In genomic region chr2:87360927-87361326, GRCh38 we compare ENCODE assay signal across 4 cellular contexts.
DNase-seq lines count a peak whose midpoint lies in the region; ATAC-seq, FAIRE-seq and TF ChIP-seq lines count a peak whose summit lies in the region.
"Not testable (repeated sequence)": the region's sequence is repeated elsewhere in the genome, so short reads cannot be mapped to it uniquely, and the experiment has no call there.

No MANE protein-coding gene starts in this region.

- not testable (repeated sequence) for H4K20me1 ChIP-seq in K562 (replicated peaks; ENCODE audit: control insufficient read depth, insufficient read depth, low read length); HepG2 (ENCODE audit: insufficient read depth, low read length)

- CTCF ChIA-PET in HEK293 (lab: Yijun Ruan, JAX); K562 (lab: Yijun Ruan, JAX; ENCODE audit: low intra/inter-chr PET ratio); HepG2 (lab: Yijun Ruan, JAX; ENCODE audit: low intra/inter-chr PET ratio, low total read pairs): not testable (repeated sequence)

- H2AFZ ChIP-seq in K562 (ENCODE audit: low read depth, low read length); HepG2 (ENCODE audit: low read length): not testable (repeated sequence)

- not testable (repeated sequence) for H3K9me1 ChIP-seq in K562 (ENCODE audit: control insufficient read depth, insufficient read depth, low read length)

- in situ Hi-C loops in K562 (cut with MboI); HepG2 (cut with HindIII; ENCODE audit: extremely low pct_ligation_motif_present, low pct_unique_long_range_greater_than_20kb): not testable (repeated sequence)

- not testable (repeated sequence) for H3K4me1 ChIP-seq in HEK293 (ENCODE audit: control insufficient read depth, insufficient read depth, low read length); K562 (replicated peaks in 1 of 2; ENCODE audit: control insufficient read depth in 2 of 2, insufficient read depth in 2 of 2, low read length in 2 of 2); HepG2 (ENCODE audit: insufficient read depth, low read length)

- ATAC-seq in K562, HepG2: not testable (repeated sequence)

- not testable (repeated sequence) for FAIRE-seq in K562 (lab: Jason Lieb, UNC); HepG2 (lab: Jason Lieb, UNC)
- peak; percentile 19 for FAIRE-seq in frontal cortex (lab: Jason Lieb, UNC)

- intact Hi-C loops in K562 (cut with micrococcal nuclease); HepG2 (cut with micrococcal nuclease; ENCODE audit: unreplicated experiment): not testable (repeated sequence)

- H3K36me3 ChIP-seq in HEK293 (ENCODE audit: control insufficient read depth in 2 of 2, insufficient read depth in 1 of 2, low read length in 2 of 2); K562 (ENCODE audit: control insufficient read depth, insufficient read depth, low read length); HepG2 (replicated peaks in 1 of 2; ENCODE audit: control insufficient read depth in 1 of 2, insufficient read depth in 2 of 2, low read length in 2 of 2): not testable (repeated sequence)

- H3K79me2 ChIP-seq in K562 (ENCODE audit: control insufficient read depth, insufficient read depth, low read length); HepG2 (ENCODE audit: insufficient read depth, low read length): not testable (repeated sequence)

- not testable (repeated sequence) for H3K4me2 ChIP-seq in K562 (ENCODE audit: insufficient read depth, low read length); HepG2 (ENCODE audit: low read depth, low read length)

- not testable (repeated sequence) for TF ChIP-seq EP300 in K562 (IDR thresholded peaks at IDR 0.05; ENCODE audit: low read length); HepG2 (IDR thresholded peaks at IDR 0.05; ENCODE audit: low read depth in 2 of 2, low read length in 2 of 2); HepG2 (CRISPR knock-in tag; IDR thresholded peaks at IDR 0.05; ENCODE audit: borderline replicate concordance)

- not testable (repeated sequence) for DNase-seq in K562 (ENCODE audit: extremely low read depth in 1 of 4, low spot score in 3 of 4); frontal cortex (ENCODE audit: low spot score in 2 of 2); HepG2 (ENCODE audit: low spot score)

- not testable (repeated sequence) for H3K4me3 ChIP-seq in HEK293 (ENCODE audit: low read depth, low read length); K562; HepG2 (replicated peaks in 1 of 3; ENCODE audit: insufficient read depth in 1 of 3, low read depth in 2 of 3, low read length in 3 of 3)

- not testable (repeated sequence) for H3K9me3 ChIP-seq in HEK293 (ENCODE audit: control insufficient read depth, insufficient read depth, low read depth, low read length); K562 (replicated peaks; ENCODE audit: control insufficient read depth, insufficient read depth, low read depth, low read length); HepG2 (ENCODE audit: low read length)

- not testable (repeated sequence) for TF ChIP-seq CTCF in HEK293 (tag by site-specific recombination; IDR thresholded peaks at IDR 0.05); K562 (IDR thresholded peaks at IDR 0.05 in 2 of 3, conservative IDR thresholded peaks at IDR 0.05 in 1 of 3; ENCODE audit: insufficient read depth in 2 of 3, low read depth in 1 of 3, low read length in 3 of 3); HepG2 (CRISPR knock-in tag; IDR thresholded peaks at IDR 0.05)

- BruUV-seq in K562 (replicated peaks; lab: Mats Ljungman, UMichigan); HepG2 (replicated peaks; lab: Mats Ljungman, UMichigan): not testable (repeated sequence)

- H3K27ac ChIP-seq in HEK293 (ENCODE audit: extremely low read depth, low read depth, low read length); K562 (ENCODE audit: extremely low read depth, low read depth, low read length); HepG2 (ENCODE audit: extremely low read length, insufficient read depth, low read length): not testable (repeated sequence)

- H3K27me3 ChIP-seq in K562 (ENCODE audit: control insufficient read depth in 2 of 2, insufficient read depth in 2 of 2, low read length in 2 of 2); HepG2 (ENCODE audit: control insufficient read depth in 1 of 2, insufficient read depth in 2 of 2, low read length in 2 of 2): not testable (repeated sequence)

- not testable (repeated sequence) for TF ChIP-seq RAD21 in K562 (CRISPR knock-in tag; conservative IDR thresholded peaks at IDR 0.05 in 1 of 2, IDR thresholded peaks at IDR 0.05 in 1 of 2); HepG2 (CRISPR knock-in tag; IDR thresholded peaks at IDR 0.05)

- WGBS in K562 (ENCODE audit: insufficient coverage, low coverage, missing lambda C conversion rate), result no CpG with 5 or more reads among the region's 2 CpGs
- 0% methylated on average over 2 of the region's 2 CpGs for WGBS in HepG2 (ENCODE audit: low lambda C conversion rate)

- not testable (repeated sequence) for TF ChIP-seq POLR2A in K562 (conservative IDR thresholded peaks at IDR 0.05); HepG2 (IDR thresholded peaks at IDR 0.05; ENCODE audit: insufficient read depth in 1 of 2, low read depth in 2 of 2, low read length in 2 of 2)

- POLR2A ChIA-PET in HEK293 (lab: Yijun Ruan, JAX); K562 (lab: Yijun Ruan, JAX); HepG2 (lab: Yijun Ruan, JAX): not testable (repeated sequence)

- not testable (repeated sequence) for H3K9ac ChIP-seq in K562 (ENCODE audit: insufficient read depth in 1 of 2, low read depth in 2 of 2, low read length in 2 of 2); HepG2 (ENCODE audit: insufficient read depth, low read depth, low read length)

TF ChIP-seq in HEK293, 187 proteins besides CTCF, POLR2A, EP300 and RAD21:
- TF ChIP-seq ATF2 (tag by site-specific recombination; IDR thresholded peaks at IDR 0.05; ENCODE audit: low read depth), result peak; percentile 89

TF ChIP-seq in K562, 482 proteins besides CTCF, POLR2A, EP300 and RAD21:
- TF ChIP-seq TRIM24 (IDR thresholded peaks at IDR 0.05) (peak in 1 of 2 experiments; percentile 19; a peak in 1 of 4 replicates), ATF3 (IDR thresholded peaks at IDR 0.05) (peak; percentile 22; the same call in 1 of the 2 replicates), CEBPG (tag; conservative IDR thresholded peaks at IDR 0.05 in 1 of 2, IDR thresholded peaks at IDR 0.05 in 1 of 2) (peak in 1 of 2 experiments; percentile 28; a peak in 1 of 4 replicates)
- not testable (repeated sequence) for TF ChIP-seq ATF3 (CRISPR knock-in tag; conservative IDR thresholded peaks at IDR 0.05); CEBPG (CRISPR knock-in tag; IDR thresholded peaks at IDR 0.05)

TF ChIP-seq in HepG2, 621 proteins besides CTCF, POLR2A, EP300 and RAD21:
- TF ChIP-seq LCORL (IDR thresholded peaks at IDR 0.05), result peak; percentile 17; the same call in 1 of the 2 replicates
- TF ChIP-seq LCORL, ATF7, CREB1 (CRISPR knock-in tag; IDR thresholded peaks at IDR 0.05): not testable (repeated sequence)
- peak; percentile 58; the same call in 1 of the 2 replicates for TF ChIP-seq TRIM22 (IDR thresholded peaks at IDR 0.05)
- peak; percentile 29 for TF ChIP-seq ZNF282 (IDR thresholded peaks at IDR 0.05; ENCODE audit: partially characterized antibody)
- TF ChIP-seq NFRKB (IDR thresholded peaks at IDR 0.05), result 0 out of 2 replicates have a peak, but pooled peaks have one; percentile 16
- peak; percentile 91 for TF ChIP-seq ATF7 (IDR thresholded peaks at IDR 0.05)
- 0 out of 2 replicates have a peak, but pooled peaks have one; percentile 40 for TF ChIP-seq IKZF1 (IDR thresholded peaks at IDR 0.05)
- 0 out of 2 replicates have a peak, but pooled peaks have one; percentile 17 for TF ChIP-seq PLRG1 (conservative IDR thresholded peaks at IDR 0.05)
- TF ChIP-seq CREB1 (IDR thresholded peaks at IDR 0.05), result peak; percentile 61; the same call in 1 of the 2 replicates
